In the genomic region with DNA sequence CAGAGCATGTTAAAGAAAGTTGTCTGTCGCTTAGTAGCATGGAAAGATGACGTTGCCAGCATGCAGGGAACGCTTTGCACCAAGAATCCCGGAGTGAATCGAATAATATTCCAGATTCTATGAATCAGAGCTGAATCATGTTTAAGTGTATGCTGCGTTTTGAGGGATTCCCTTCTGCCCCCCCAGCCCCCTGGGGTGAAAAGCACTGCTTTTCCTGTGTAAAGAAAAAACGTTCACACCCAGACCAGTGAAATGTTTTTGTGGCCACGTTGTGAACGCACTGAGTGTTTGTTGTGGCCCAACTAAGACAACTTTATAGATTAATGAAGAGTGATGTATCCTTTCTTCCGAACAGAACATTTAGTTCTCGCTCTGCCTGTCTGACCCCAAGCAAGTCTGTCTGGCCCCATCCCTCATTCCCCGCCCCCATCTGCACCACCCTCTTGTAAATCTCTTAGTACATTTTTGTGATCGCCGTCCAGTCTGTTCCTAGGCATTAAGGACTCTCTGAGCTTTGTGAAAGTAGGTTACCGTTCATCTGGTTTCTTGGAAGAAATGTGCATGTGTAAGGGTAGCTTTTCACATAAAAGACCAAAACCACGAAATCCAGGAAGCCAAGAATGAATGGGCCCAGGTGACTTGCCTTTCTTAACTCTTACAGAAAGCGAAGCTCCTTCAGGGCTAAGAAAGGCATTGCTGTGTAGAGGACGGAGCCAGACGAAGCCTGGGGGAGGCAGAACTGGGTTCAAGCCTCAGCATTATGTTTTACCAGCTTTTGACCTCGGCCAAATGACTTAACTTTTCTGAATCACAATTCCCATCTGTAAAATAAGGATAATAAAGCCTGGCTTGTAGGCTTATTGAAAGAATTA, we compare ENCODE assay signal across 2 cellular contexts.
TF ChIP-seq lines count a peak whose summit lies in the region.

No MANE protein-coding gene starts in this region.

TF ChIP-seq in IMR-90, 13 proteins besides CTCF, POLR2A, EP300 and RAD21:
- TF ChIP-seq MAZ (IDR thresholded peaks at IDR 0.05; ENCODE audit: borderline replicate concordance, low read depth, low read length) (peak; percentile 50; the same call in 1 of the 2 replicates), SMC3 (IDR thresholded peaks at IDR 0.05; ENCODE audit: low read depth, low read length) (0 out of 2 replicates have a peak, but pooled peaks have one; percentile 11), BHLHE40 (IDR thresholded peaks at IDR 0.05; ENCODE audit: low read depth, low read length) (no peak), FOS (IDR thresholded peaks at IDR 0.05; ENCODE audit: low read depth, low read length) (peak; percentile 57), MXI1 (IDR thresholded peaks at IDR 0.05; ENCODE audit: borderline replicate concordance, low read depth, low read length) (peak; percentile 52; the same call in 1 of the 2 replicates)

TF ChIP-seq in GM12878, 131 proteins besides CTCF, POLR2A, EP300 and RAD21:
- TF ChIP-seq FOXM1 (IDR thresholded peaks at IDR 0.05; ENCODE audit: low read depth, low read length): no peak
- no peak for TF ChIP-seq SP1 (IDR thresholded peaks at IDR 0.05; ENCODE audit: low read depth, low read length)
- no peak for TF ChIP-seq JUND (IDR thresholded peaks at IDR 0.05; ENCODE audit: low read depth, low read length)
- TF ChIP-seq, protein P1, sequence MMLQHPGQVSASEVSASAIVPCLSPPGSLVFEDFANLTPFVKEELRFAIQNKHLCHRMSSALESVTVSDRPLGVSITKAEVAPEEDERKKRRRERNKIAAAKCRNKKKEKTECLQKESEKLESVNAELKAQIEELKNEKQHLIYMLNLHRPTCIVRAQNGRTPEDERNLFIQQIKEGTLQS (IDR thresholded peaks at IDR 0.05; ENCODE audit: borderline replicate concordance, extremely low read depth, low read depth, low read length): no peak
- no peak for TF ChIP-seq NR2C1 (IDR thresholded peaks at IDR 0.05)
- no peak for TF ChIP-seq POLR2AphosphoS2 (IDR thresholded peaks at IDR 0.05; ENCODE audit: low read depth, low read length)
- TF ChIP-seq ZNF217 (IDR thresholded peaks at IDR 0.05): no peak
- TF ChIP-seq SUZ12 (IDR thresholded peaks at IDR 0.05; ENCODE audit: unreplicated experiment): no peak
- TF ChIP-seq ATF7 (IDR thresholded peaks at IDR 0.05; ENCODE audit: low read depth): no peak
- no peak for TF ChIP-seq MXI1 (IDR thresholded peaks at IDR 0.05; ENCODE audit: low read depth, low read length)
TF ChIP-seq in GM12878: peak in this region for 0.
